8 cellular contexts compared by ENCODE assay signal in genomic region chr22:30290679-30291333, GRCh38. TPM values are rescaled to one million over a fixed set of nuclear protein-coding genes. Genes with fewer than 3 reads are reported as not detected.
DNase-seq lines count a peak whose midpoint lies in the region; ATAC-seq and TF ChIP-seq lines count a peak whose summit lies in the region.

No MANE protein-coding gene starts in this region.

- H3K4ac ChIP-seq in neuronal stem cell (ENCODE audit: low read length), result no peak overlapping the region

- H3K9me3 Mint-ChIP-seq in HFFc6, result no peaks in the 10 kb centered on the region
- no peaks in the 10 kb centered on the region for H3K9me3 Mint-ChIP-seq in activated B cell treated with CpG ODN at 0.5 μM for 24 hours
- no peaks in the 10 kb centered on the region for H3K9me3 Mint-ChIP-seq in nephron progenitor cell

- peaks cover 15 to 18% of the 10 kb centered on the region in 2 donors for H3K4me1 ChIP-seq in neuronal stem cell (ENCODE audit: control insufficient read depth in 2 of 2, insufficient read depth in 1 of 2, low read depth in 1 of 2, low read length in 2 of 2)

- H3K14ac ChIP-seq in neuronal stem cell (ENCODE audit: low read length), result no peak overlapping the region

- no peak overlapping the region for H3K4me2 ChIP-seq in neuronal stem cell (ENCODE audit: insufficient read depth, low read length, poor library complexity, severe bottlenecking)

- H3K27ac ChIP-seq in neuronal stem cell (replicated peaks; ENCODE audit: low read length), result no peak overlapping the region

- peaks cover 6% of the 10 kb centered on the region for H3K27me3 Mint-ChIP-seq in HFFc6 (ENCODE audit: insufficient read depth)
- H3K27me3 Mint-ChIP-seq in activated B cell treated with CpG ODN at 0.5 μM for 24 hours, result no peaks in the 10 kb centered on the region
- no peaks in the 10 kb centered on the region for H3K27me3 Mint-ChIP-seq in nephron progenitor cell (ENCODE audit: low read depth, poor library complexity)

- H3K9me3 ChIP-seq in neuronal stem cell (replicated peaks in 1 of 2; ENCODE audit: control insufficient read depth in 2 of 2, insufficient read depth in 1 of 2, low read depth in 1 of 2, low read length in 2 of 2), result no peaks in the 10 kb centered on the region

- H3K36me3 Mint-ChIP-seq in HFFc6 (ENCODE audit: low read depth) (peaks cover 10% of the 10 kb centered on the region; the same call in 1 of the 2 replicates), activated B cell treated with CpG ODN at 0.5 μM for 24 hours (ENCODE audit: low read depth) (peaks cover 30% of the 10 kb centered on the region), nephron progenitor cell (ENCODE audit: low read depth) (no peaks in the 10 kb centered on the region)

- H3K4me1 Mint-ChIP-seq in HFFc6 (ENCODE audit: low read depth), result peaks cover 27% of the 10 kb centered on the region
- H3K4me1 Mint-ChIP-seq in activated B cell treated with CpG ODN at 0.5 μM for 24 hours, result peaks cover 38% of the 10 kb centered on the region
- H3K4me1 Mint-ChIP-seq in nephron progenitor cell, result peaks cover 39% of the 10 kb centered on the region

- no CpG with 5 or more reads among the region's 5 CpGs for WGBS in neuronal stem cell (ENCODE audit: extremely low coverage in 2 of 2, insufficient read length in 2 of 2, insufficient replicate concordance in 1 of 2), 2 donors

- H2AFZ ChIP-seq in neuronal stem cell (ENCODE audit: low read length), result no peak overlapping the region

- CTCF ChIA-PET in activated B cell treated with CpG ODN at 0.5 μM for 24 hours (lab: Charles Lee), result interaction anchor here (1.2 to 7.8 kb wide), 4 partner anchors 13 to 183 kb away, joined by 3 to 275 read pairs (median 83); partner anchors contain the start of genes RNF215 and TBC1D10A

- no peak for TF ChIP-seq CTCF in HFFc6 (IDR thresholded peaks at IDR 0.05)
- no peak for TF ChIP-seq CTCF in activated B cell treated with CpG ODN at 0.5 μM for 24 hours (IDR thresholded peaks at IDR 0.05)
- no peak for TF ChIP-seq CTCF in foreskin fibroblast (IDR thresholded peaks at IDR 0.05; ENCODE audit: low read depth, low read length)
- TF ChIP-seq CTCF in nephron progenitor cell (IDR thresholded peaks at IDR 0.05), result no peak
- TF ChIP-seq CTCF in GM20000 (IDR thresholded peaks at IDR 0.05; ENCODE audit: extremely low read depth, missing control alignments), result no peak

- no peak overlapping the region for H2BK12ac ChIP-seq in neuronal stem cell (ENCODE audit: low read length)

- H3K4me3 Mint-ChIP-seq in HFFc6 (no peak overlapping the region), activated B cell treated with CpG ODN at 0.5 μM for 24 hours (no peak overlapping the region), nephron progenitor cell (no peak overlapping the region)

- H3K36me3 ChIP-seq in neuronal stem cell (replicated peaks in 1 of 2; ENCODE audit: control insufficient read depth in 2 of 2, insufficient read depth in 2 of 2, low read length in 2 of 2), result peaks cover 9 to 14% of the 10 kb centered on the region in 2 donors

- ATAC-seq in activated B cell treated with CpG ODN at 0.5 μM for 24 hours (ENCODE audit: low read depth) (no peak), HG02973 (IDR thresholded peaks at IDR 0.05; ENCODE audit: unreplicated experiment) (no peak)

- H2AK5ac ChIP-seq in neuronal stem cell (ENCODE audit: low read depth, low read length), result peak overlapping the region; percentile 2

- H3K27ac Mint-ChIP-seq in HFFc6 (peak overlapping the region; percentile 69), activated B cell treated with CpG ODN at 0.5 μM for 24 hours (peak overlapping the region; percentile 82), nephron progenitor cell (no peak overlapping the region)

- intact Hi-C loops in activated B cell treated with CpG ODN at 0.5 μM for 24 hours (cut with micrococcal nuclease), result loop anchor here (1.0 kb wide), 1 partner anchor 13 kb away; no protein-coding TSS in a partner anchor

- peak overlapping the region; percentile 38 for H3K9ac ChIP-seq in neuronal stem cell (ENCODE audit: low read depth, low read length, poor library complexity)

- H4K8ac ChIP-seq in neuronal stem cell (ENCODE audit: low read depth, low read length), result no peak overlapping the region

- peaks cover 0 to 6% (median 0%) of the 10 kb centered on the region in 3 experiments for H3K27me3 ChIP-seq in neuronal stem cell (ENCODE audit: control insufficient read depth in 3 of 3, insufficient read depth in 3 of 3, low read depth in 1 of 3, low read length in 3 of 3)

- peak overlapping the region; percentile 4 for H2BK5ac ChIP-seq in neuronal stem cell (ENCODE audit: low read length)

- H3K4me3 ChIP-seq in foreskin fibroblast (ENCODE audit: low read depth in 1 of 2, low read length in 2 of 2) (no peak overlapping the region), neuronal stem cell (ENCODE audit: low read length in 2 of 2) (no peak overlapping the region)

- H2BK120ac ChIP-seq in neuronal stem cell (ENCODE audit: low read depth, low read length), result no peak overlapping the region

- H3K79me1 ChIP-seq in neuronal stem cell (ENCODE audit: low read depth, low read length), result peaks cover 2% of the 10 kb centered on the region

- POLR2A ChIA-PET in activated B cell treated with CpG ODN at 0.5 μM for 24 hours (lab: Charles Lee), result interaction anchor here (1.2 to 7.6 kb wide), 5 partner anchors 15 to 134 kb away, joined by 3 to 131 read pairs (median 68); partner anchors contain the start of genes CCDC157, MTFP1, SF3A1 and TBC1D10A

- DNase-seq in AG08395 (ENCODE audit: low spot score) (peak; percentile 66), HFFc6 (peak; percentile 36), activated B cell treated with CpG ODN at 0.5 μM for 24 hours (no peak), foreskin fibroblast (peak; percentile 71 to 84), neuronal stem cell (ENCODE audit: low spot score) (peak; percentile 20), nephron progenitor cell (no peak), GM20000 (ENCODE audit: low spot score) (no peak)

- no peak overlapping the region for H3K23ac ChIP-seq in neuronal stem cell (ENCODE audit: low read depth, low read length, poor library complexity)

- H3K18ac ChIP-seq in neuronal stem cell (ENCODE audit: low read length), result no peak overlapping the region

- no peak overlapping the region for H4K91ac ChIP-seq in neuronal stem cell (ENCODE audit: low read depth, low read length, poor library complexity)

- no peak overlapping the region for H2BK15ac ChIP-seq in neuronal stem cell (ENCODE audit: low read length)

RNA-seq across cellular contexts. Expression of gene CASTOR1, which starts 1.5 kb away (rescaled TPM):
- 1 to 10 TPM; 4.5 to 8.1 (median 5.7) TPM for total RNA-seq in HFFc6 (2021; fragmentation: NEBNext Ultra II Directional; extraction: Animal tissue kit (Norgen Biotek cat#: 25700))
- total RNA-seq in activated B cell treated with CpG ODN at 0.5 μM for 24 hours, result 2.4 and 3.5 TPM in 2 replicates
- polyA plus RNA-seq in neuronal stem cell (2013, experiment 1 of 2), result 13.2 TPM
- polyA plus RNA-seq in neuronal stem cell (2013, experiment 2 of 2), result 14.0 TPM

RNA-seq across cellular contexts. Expression of gene OSM, which starts 24.2 kb away (rescaled TPM):
- not detected for total RNA-seq in HFFc6 (2021; fragmentation: NEBNext Ultra II Directional; extraction: Animal tissue kit (Norgen Biotek cat#: 25700))
- 1.0 and 1.7 TPM in 2 replicates for total RNA-seq in activated B cell treated with CpG ODN at 0.5 μM for 24 hours
- polyA plus RNA-seq in neuronal stem cell (2013, experiment 1 of 2), result 0.01 TPM
- polyA plus RNA-seq in neuronal stem cell (2013, experiment 2 of 2), result 0.04 TPM

RNA-seq across cellular contexts. Expression of gene TBC1D10A, which starts 35.9 kb away (rescaled TPM):
- total RNA-seq in HFFc6 (2021; fragmentation: NEBNext Ultra II Directional; extraction: Animal tissue kit (Norgen Biotek cat#: 25700)), result 10 to 100 TPM; 15.6 to 20.6 (median 16.7) TPM
- 20.1 and 20.4 TPM in 2 replicates for total RNA-seq in activated B cell treated with CpG ODN at 0.5 μM for 24 hours
- polyA plus RNA-seq in neuronal stem cell (2013, experiment 1 of 2), result 4.9 TPM
- polyA plus RNA-seq in neuronal stem cell (2013, experiment 2 of 2), result 4.8 TPM

RNA-seq across cellular contexts. Expression of gene LIF, which starts 44.2 kb away (rescaled TPM):
- total RNA-seq in HFFc6 (2021; fragmentation: NEBNext Ultra II Directional; extraction: Animal tissue kit (Norgen Biotek cat#: 25700)), result 1 to 10 TPM in 4 of 6 experiments, under 1 TPM in 2; 0.40 to 2.2 (median 1.1) TPM
- 0.42 and 0.44 TPM in 2 replicates for total RNA-seq in activated B cell treated with CpG ODN at 0.5 μM for 24 hours
- 1.4 TPM for polyA plus RNA-seq in neuronal stem cell (2013, experiment 1 of 2)
- 1.4 TPM for polyA plus RNA-seq in neuronal stem cell (2013, experiment 2 of 2)

Comparison
In these comparisons a context has a peak if more than half of its experiments do, and no peak if none do; other contexts are left out.
1. DNase-seq: peak in AG08395 (single experiment), HFFc6 (single experiment), foreskin fibroblast (2 of 2) and neuronal stem cell (single experiment); none in activated B cell treated with CpG ODN at 0.5 μM for 24 hours (single experiment), nephron progenitor cell (single experiment) and GM20000 (single experiment).